Comparison of ENCODE assay signal across 10 cellular contexts in genomic region chr10:114714281-114714741, GRCh38. TPM values are rescaled to one million over a fixed set of nuclear protein-coding genes. Genes with fewer than 3 reads are reported as not detected.
A peak's percentile ranks its signal among the peaks of the same experiment; 100 is the strongest.
DNase-seq lines count a peak whose midpoint lies in the region; ATAC-seq and TF ChIP-seq lines count a peak whose summit lies in the region.
"Had no signal": no experiment of that assay in that cellular context is flagged by ENCODE, and none has a peak within 500 bp of the region (broad histone marks: within the 10 kb centered on the region; RNA-seq: fewer than 3 reads in every experiment).

No MANE protein-coding gene starts in this region.

- no peaks in the 10 kb centered on the region for H3K9me3 Mint-ChIP-seq in activated T-helper 17 cell treated with anti-CD3 and anti-CD28 coated beads, Interleukin-2, amount 50 U/mL, for 72 hours

- no peaks in the 10 kb centered on the region for H3K4me1 Mint-ChIP-seq in activated T-helper 17 cell treated with anti-CD3 and anti-CD28 coated beads, Interleukin-2, amount 50 U/mL, for 72 hours
- H3K4me1 Mint-ChIP-seq: B cell had no signal

- H3K27me3 Mint-ChIP-seq in activated T-helper 17 cell treated with anti-CD3 and anti-CD28 coated beads, Interleukin-2, amount 50 U/mL, for 72 hours: peaks cover 9% of the 10 kb centered on the region

- H3K36me3 ChIP-seq in adipocyte (ENCODE audit: control insufficient read depth, insufficient read depth, low read length, severe bottlenecking) (no peaks in the 10 kb centered on the region), tibial artery (no peaks in the 10 kb centered on the region)

- intact Hi-C loops in right cardiac atrium (cut with DNase I) (loop anchor here in 3 of 4 donors (10.0 kb wide), 3 partner anchors 50 to 230 kb away; no protein-coding TSS in a partner anchor), tibial artery (cut with DNase I; ENCODE audit: low total_unique reads) (no loop called here)

- H3K27me3 ChIP-seq in adipocyte (replicated peaks; ENCODE audit: control insufficient read depth, insufficient read depth, low read length) (no peaks in the 10 kb centered on the region), right cardiac atrium (ENCODE audit: control insufficient read depth, insufficient read depth) (no peaks in the 10 kb centered on the region), tibial artery (no peaks in the 10 kb centered on the region)

- WGBS in right cardiac atrium: 28% methylated on average over 5 of the region's 5 CpGs

- H3K9me3 ChIP-seq in adipocyte (ENCODE audit: control insufficient read depth, low read length): no peaks in the 10 kb centered on the region
- no peaks in the 10 kb centered on the region for H3K9me3 ChIP-seq in right cardiac atrium (ENCODE audit: control insufficient read depth, low read length)
- no peaks in the 10 kb centered on the region for H3K9me3 ChIP-seq in tibial artery

- H3K9ac ChIP-seq in adipocyte (ENCODE audit: low read length): no peak overlapping the region

- no peak overlapping the region for H3K4me3 Mint-ChIP-seq in activated T-helper 17 cell treated with anti-CD3 and anti-CD28 coated beads, Interleukin-2, amount 50 U/mL, for 72 hours
- H3K4me3 Mint-ChIP-seq: B cell had no signal

- H3K27ac Mint-ChIP-seq in activated T-helper 17 cell treated with anti-CD3 and anti-CD28 coated beads, Interleukin-2, amount 50 U/mL, for 72 hours: no peak overlapping the region
- H3K27ac Mint-ChIP-seq: B cell had no signal

- H3K27ac ChIP-seq in right cardiac atrium (ENCODE audit: low read length) (peak overlapping the region; percentile 60), tibial artery (peak overlapping the region; percentile 53 to 60)

- H3K36me3 Mint-ChIP-seq in activated T-helper 17 cell treated with anti-CD3 and anti-CD28 coated beads, Interleukin-2, amount 50 U/mL, for 72 hours (ENCODE audit: low read depth): no peaks in the 10 kb centered on the region

- H3K4me1 ChIP-seq in adipocyte (ENCODE audit: control insufficient read depth, insufficient read depth, low read length): peaks cover 42% of the 10 kb centered on the region
- H3K4me1 ChIP-seq in right cardiac atrium (ENCODE audit: control insufficient read depth, insufficient read depth, low read length): peaks cover 11% of the 10 kb centered on the region
- H3K4me1 ChIP-seq in tibial artery: peaks cover 0 to 37% (median 26%) of the 10 kb centered on the region in 4 donors

- H3K4me3 ChIP-seq in adipocyte (ENCODE audit: low read length): peak overlapping the region; percentile 65
- no peak overlapping the region for H3K4me3 ChIP-seq in right cardiac atrium (ENCODE audit: low read length)
- H3K4me3 ChIP-seq in tibial artery: no peak overlapping the region

- peak; percentile 66 to 79 for ATAC-seq in right cardiac atrium
- ATAC-seq in GM18517 (IDR thresholded peaks at IDR 0.05; ENCODE audit: unreplicated experiment): no peak
- no peak for ATAC-seq in GM21717 (IDR thresholded peaks at IDR 0.05; ENCODE audit: unreplicated experiment)
- no peak for ATAC-seq in activated T-helper 17 cell treated with anti-CD3 and anti-CD28 coated beads, Interleukin-2, amount 50 U/mL, for 72 hours (replicated peaks)
- ATAC-seq: stimulated activated naive CD8-positive, alpha-beta T cell treated with anti-CD3 and anti-CD28 coated beads, Interleukin-15, Interleukin-2, amounts not matched to agents 100 U/mL and 50 U/mL, for 24 hours had no signal

- TF ChIP-seq CTCF in tibial artery (IDR thresholded peaks at IDR 0.05): no peak

- DNase-seq in NCI-H1417 (lab: John Stamatoyannopoulos, UW): peak in 2 of 3 experiments; percentile 6 to 56
- DNase-seq in NCI-H1417 treated with DMSO at 0.1 percent for 48 hours (lab: John Stamatoyannopoulos, UW): no peak
- peak; percentile 92 for DNase-seq in adipocyte (ENCODE audit: low read depth)
- peak in 1 of 3 donors; percentile 45 for DNase-seq in right cardiac atrium
- DNase-seq in tibial artery: no peak
- DNase-seq: stimulated activated naive CD8-positive, alpha-beta T cell treated with anti-CD3 and anti-CD28 coated beads, Interleukin-15, Interleukin-2, amounts not matched to agents 100 U/mL and 50 U/mL, for 24 hours had no signal

RNA-seq across cellular contexts. Expression of gene ABLIM1, which starts 56.2 kb away (rescaled TPM):
- 100 to 1,000 TPM; 385 to 462 (median 426) TPM for total RNA-seq in right cardiac atrium
- 149 TPM for polyA plus RNA-seq in right cardiac atrium
- 100 to 1,000 TPM in 1 of 2 donors, 10 to 100 TPM in 1; 58.7 to 154 TPM for total RNA-seq in activated T-helper 17 cell treated with anti-CD3 and anti-CD28 coated beads, Interleukin-2, amount 50 U/mL, for 72 hours

Comparison
In these comparisons a context has a peak if more than half of its experiments do, and no peak if none do; other contexts are left out.
1. DNase-seq: peak in NCI-H1417 (2 of 3) and adipocyte (single experiment); none in NCI-H1417 treated with DMSO at 0.1 percent for 48 hours (single experiment) and tibial artery (0 of 2).
2. ATAC-seq: peak in right cardiac atrium (2 of 2); none in GM18517 (single experiment), GM21717 (single experiment) and activated T-helper 17 cell treated with anti-CD3 and anti-CD28 coated beads, Interleukin-2, amount 50 U/mL, for 72 hours (single experiment).